ENCODE assay signal across 11 cellular contexts in the genomic region with DNA sequence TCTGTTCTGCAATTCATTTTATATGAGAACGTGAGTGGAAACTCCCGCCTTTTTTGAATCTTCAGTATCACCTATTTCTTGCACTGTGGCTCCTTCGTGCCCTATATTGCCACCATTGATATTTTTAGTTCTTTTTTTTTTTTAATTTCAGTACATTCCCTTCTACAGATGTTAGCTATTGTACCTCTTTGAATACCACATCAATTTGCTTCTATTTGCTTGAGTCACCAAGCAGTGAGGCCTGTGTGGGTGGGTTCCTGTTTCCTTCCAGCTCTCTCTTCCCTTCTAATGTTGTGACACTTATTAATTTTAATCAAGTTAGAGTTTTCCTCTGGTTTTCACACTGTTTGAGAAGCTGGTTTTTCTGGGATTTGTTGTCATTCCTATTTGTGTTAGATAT. TPM values are rescaled to one million over a fixed set of nuclear protein-coding genes. Genes with fewer than 3 reads are reported as not detected.
A peak's percentile ranks its signal among the peaks of the same experiment; 100 is the strongest.
DNase-seq lines count a peak whose midpoint lies in the region; ATAC-seq and TF ChIP-seq lines count a peak whose summit lies in the region.
"Had no signal": no experiment of that assay in that cellular context is flagged by ENCODE, and none has a peak within 500 bp of the region (broad histone marks: within the 10 kb centered on the region; RNA-seq: fewer than 3 reads in every experiment).

No MANE protein-coding gene starts in this region.

- H2AFZ ChIP-seq in smooth muscle cell (ENCODE audit: low read depth), result peak overlapping the region; percentile 32

- ATAC-seq in GM21526 (IDR thresholded peaks at IDR 0.05; ENCODE audit: low FRiP score, unreplicated experiment), result no peak

- H3K4me1 Mint-ChIP-seq in activated T-cell treated with anti-CD3 and anti-CD28 coated beads, Interleukin-2, amount 50 U/mL, for 24 hours (ENCODE audit: low read depth), result peaks cover 41% of the 10 kb centered on the region
- H3K4me1 Mint-ChIP-seq in activated T-helper 2 cell treated with anti-CD3 and anti-CD28 coated beads, Interferon-gamma antibody, Interleukin-2, Interleukin-4, amounts not matched to agents 10 μg/mL and 5 μg/mL and 100 μg/mL, durations not matched to agents 14 hours and 24 hours and 36 hours (ENCODE audit: low read depth), result peaks cover 18% of the 10 kb centered on the region

- H3K27me3 Mint-ChIP-seq in activated T-cell treated with anti-CD3 and anti-CD28 coated beads, Interleukin-2, amount 50 U/mL, for 24 hours, result no peaks in the 10 kb centered on the region
- no peaks in the 10 kb centered on the region for H3K27me3 Mint-ChIP-seq in activated T-helper 2 cell treated with anti-CD3 and anti-CD28 coated beads, Interferon-gamma antibody, Interleukin-2, Interleukin-4, amounts not matched to agents 10 μg/mL and 5 μg/mL and 100 μg/mL, durations not matched to agents 14 hours and 24 hours and 36 hours (ENCODE audit: low read depth)

- H3K27me3 ChIP-seq in smooth muscle cell (ENCODE audit: low read depth) (no peaks in the 10 kb centered on the region), ascending aorta (no peaks in the 10 kb centered on the region)
- H3K27me3 ChIP-seq: cardiac muscle cell had no signal

- H3K36me3 ChIP-seq in smooth muscle cell (ENCODE audit: low read depth) (no peaks in the 10 kb centered on the region), ascending aorta (peaks cover 0 to 3% of the 10 kb centered on the region in 2 donors)

- TF ChIP-seq CTCF in GM20000 (IDR thresholded peaks at IDR 0.05; ENCODE audit: extremely low read depth, missing control alignments) (no peak), smooth muscle cell (IDR thresholded peaks at IDR 0.05; ENCODE audit: borderline replicate concordance, insufficient read depth, poor library complexity, severe bottlenecking) (no peak), ascending aorta (IDR thresholded peaks at IDR 0.05) (no peak)

- H3K9me3 Mint-ChIP-seq in activated T-cell treated with anti-CD3 and anti-CD28 coated beads, Interleukin-2, amount 50 U/mL, for 24 hours, result no peaks in the 10 kb centered on the region
- no peaks in the 10 kb centered on the region for H3K9me3 Mint-ChIP-seq in activated T-helper 2 cell treated with anti-CD3 and anti-CD28 coated beads, Interferon-gamma antibody, Interleukin-2, Interleukin-4, amounts not matched to agents 10 μg/mL and 5 μg/mL and 100 μg/mL, durations not matched to agents 14 hours and 24 hours and 36 hours
- H3K9me3 Mint-ChIP-seq: neural crest cell had no signal

- no peaks in the 10 kb centered on the region for H3F3A ChIP-seq in smooth muscle cell (ENCODE audit: low read depth)

- H3K4me1 ChIP-seq in smooth muscle cell (ENCODE audit: low read depth), result no peaks in the 10 kb centered on the region
- H3K4me1 ChIP-seq in ascending aorta, result no peaks in the 10 kb centered on the region

- H3K4me3 Mint-ChIP-seq in activated T-cell treated with anti-CD3 and anti-CD28 coated beads, Interleukin-2, amount 50 U/mL, for 24 hours, result no peak overlapping the region
- H3K4me3 Mint-ChIP-seq in activated T-helper 2 cell treated with anti-CD3 and anti-CD28 coated beads, Interferon-gamma antibody, Interleukin-2, Interleukin-4, amounts not matched to agents 10 μg/mL and 5 μg/mL and 100 μg/mL, durations not matched to agents 14 hours and 24 hours and 36 hours (ENCODE audit: low read depth), result no peak overlapping the region
- H3K4me3 Mint-ChIP-seq: neural crest cell had no signal

- intact Hi-C loops in activated T-helper 2 cell treated with anti-CD3 and anti-CD28 coated beads, Interferon-gamma antibody, Interleukin-2, Interleukin-4, amounts not matched to agents 10 μg/mL and 5 μg/mL and 100 μg/mL, durations not matched to agents 14 hours and 24 hours and 36 hours (cut with micrococcal nuclease), result no loop called here
- intact Hi-C loops in ascending aorta (cut with DNase I), result no loop called here

- DNase-seq in activated T-cell treated with anti-CD3 and anti-CD28 coated beads, Interleukin-2, amount 50 U/mL, for 24 hours, result no peak
- no peak for DNase-seq in activated T-cell treated with anti-CD3 and anti-CD28 coated beads, Interleukin-2, amount 50 U/mL, for 48 hours
- DNase-seq in GM20000 (ENCODE audit: low spot score) (peak; percentile 34), smooth muscle cell (lab: John Stamatoyannopoulos, UW; ENCODE audit: unreplicated experiment) (no peak), NCI-H2171 treated with DMSO at 0.1 percent for 48 hours (lab: John Stamatoyannopoulos, UW) (no peak), ascending aorta (ENCODE audit: low spot score in 2 of 2) (no peak)
- DNase-seq in activated T-helper 2 cell treated with anti-CD3 and anti-CD28 coated beads, Interferon-gamma antibody, Interleukin-2, Interleukin-4, amounts not matched to agents 10 μg/mL and 5 μg/mL and 100 μg/mL, durations not matched to agents 14 hours and 24 hours and 36 hours (ENCODE audit: low spot score), result no peak
- DNase-seq: NCI-H1694 had no signal

- H4K20me1 ChIP-seq in smooth muscle cell (ENCODE audit: low read depth), result no peaks in the 10 kb centered on the region

- WGBS in smooth muscle cell (ENCODE audit: low lambda C conversion rate), result 93% methylated on average over 3 of the region's 3 CpGs

- H3K9me3 ChIP-seq in smooth muscle cell (replicated peaks; ENCODE audit: low read depth), result no peaks in the 10 kb centered on the region
- H3K9me3 ChIP-seq in ascending aorta, result no peaks in the 10 kb centered on the region

- peaks cover 4% of the 10 kb centered on the region for H3K79me2 ChIP-seq in smooth muscle cell (ENCODE audit: low read depth)

- peaks cover 79% of the 10 kb centered on the region for H3K36me3 Mint-ChIP-seq in activated T-cell treated with anti-CD3 and anti-CD28 coated beads, Interleukin-2, amount 50 U/mL, for 24 hours (ENCODE audit: low read depth)
- peaks cover 30% of the 10 kb centered on the region for H3K36me3 Mint-ChIP-seq in activated T-helper 2 cell treated with anti-CD3 and anti-CD28 coated beads, Interferon-gamma antibody, Interleukin-2, Interleukin-4, amounts not matched to agents 10 μg/mL and 5 μg/mL and 100 μg/mL, durations not matched to agents 14 hours and 24 hours and 36 hours (ENCODE audit: low read depth)

- H3K9ac ChIP-seq in smooth muscle cell (ENCODE audit: low read depth), result no peak overlapping the region

- no peak overlapping the region for H3K4me3 ChIP-seq in smooth muscle cell
- no peak overlapping the region for H3K4me3 ChIP-seq in ascending aorta
- H3K4me3 ChIP-seq: cardiac muscle cell had no signal

- peak overlapping the region; percentile 40 for H3K27ac ChIP-seq in smooth muscle cell (ENCODE audit: low read depth)
- no peak overlapping the region for H3K27ac ChIP-seq in ascending aorta
- H3K27ac ChIP-seq: cardiac muscle cell had no signal

- peak overlapping the region; percentile 46 for H3K4me2 ChIP-seq in smooth muscle cell

- H3K27ac Mint-ChIP-seq in activated T-cell treated with anti-CD3 and anti-CD28 coated beads, Interleukin-2, amount 50 U/mL, for 24 hours, result peak overlapping the region; percentile 84
- peak overlapping the region; percentile 39 for H3K27ac Mint-ChIP-seq in activated T-helper 2 cell treated with anti-CD3 and anti-CD28 coated beads, Interferon-gamma antibody, Interleukin-2, Interleukin-4, amounts not matched to agents 10 μg/mL and 5 μg/mL and 100 μg/mL, durations not matched to agents 14 hours and 24 hours and 36 hours

RNA-seq across cellular contexts. Expression of gene HACD2, which starts 8.7 kb away (rescaled TPM):
- 29.5 and 32.5 TPM in 2 replicates for total RNA-seq in activated T-helper 2 cell treated with anti-CD3 and anti-CD28 coated beads, Interferon-gamma antibody, Interleukin-2, Interleukin-4, amounts not matched to agents 10 μg/mL and 5 μg/mL and 100 μg/mL, durations not matched to agents 14 hours and 24 hours and 36 hours
- total RNA-seq in smooth muscle cell (25.7 and 28.3 TPM in 2 replicates), ascending aorta (10.2 TPM)
- polyA plus RNA-seq in smooth muscle cell, result 9.5 and 12.3 TPM in 2 replicates
